In genomic region chr12:99224237-99224636, GRCh38 we compare ENCODE assay signal across 14 cellular contexts.
DNase-seq lines count a peak whose midpoint lies in the region; ATAC-seq and TF ChIP-seq lines count a peak whose summit lies in the region.
"Had no signal": no experiment of that assay in that cellular context is flagged by ENCODE, and none has a peak within 500 bp of the region (broad histone marks: within the 10 kb centered on the region; RNA-seq: fewer than 3 reads in every experiment).

No MANE protein-coding gene starts in this region.

- H3K9me3 Mint-ChIP-seq in endodermal cell (peaks cover 2% of the 10 kb centered on the region), neural crest cell (peaks cover 6% of the 10 kb centered on the region)
- peaks cover 0 to 2% of the 10 kb centered on the region in 2 donors for H3K9me3 Mint-ChIP-seq in activated T-cell treated with anti-CD3 and anti-CD28 coated beads, Interleukin-2, amount 50 U/mL, for 72 hours

- no peak overlapping the region for H3K4me2 ChIP-seq in Karpas-422 (ENCODE audit: low read depth, low read length, poor library complexity, severe bottlenecking)
- H3K4me2 ChIP-seq: BLaER1 had no signal

- H3K27me3 ChIP-seq in Karpas-422 (ENCODE audit: low read length) = no peaks in the 10 kb centered on the region
- H3K27me3 ChIP-seq in endodermal cell (ENCODE audit: control insufficient read depth, insufficient read depth, low read length, poor library complexity, severe bottlenecking) = no peaks in the 10 kb centered on the region
- H3K27me3 ChIP-seq: BLaER1 had no signal

- 0 out of 2 replicates have a peak overlapping the region, but pooled peaks have one; percentile 30 for H2AFZ ChIP-seq in Karpas-422 (ENCODE audit: low read length)

- H3K27ac ChIP-seq in Karpas-422 (ENCODE audit: low read length) = no peak overlapping the region
- no peak overlapping the region for H3K27ac ChIP-seq in endodermal cell (ENCODE audit: low read depth, low read length)
- H3K27ac ChIP-seq: BLaER1, HL-60 had no signal

- DNase-seq in ELF-1 (ENCODE audit: low read depth, low spot score) (peak; percentile 3), Karpas-422 (no peak), endodermal cell (no peak), neural crest cell (ENCODE audit: low read depth, low spot score) (no peak), hypothalamus (lab: John Stamatoyannopoulos, UW) (no peak)
- no peak for DNase-seq in activated T-cell treated with anti-CD3 and anti-CD28 coated beads, Interleukin-2, amount 50 U/mL, for 72 hours
- DNase-seq: 8988T; Calu3; CD8-positive, alpha-beta T cell; DMS79 treated with DMSO at 0.1 percent for 48 hours; EL had no signal

- H3K79me2 ChIP-seq in Karpas-422 (ENCODE audit: low read length) = no peaks in the 10 kb centered on the region

- H3K9me2 ChIP-seq in Karpas-422 (replicated peaks; ENCODE audit: insufficient read depth, low read length) = no peaks in the 10 kb centered on the region

- H3K9ac ChIP-seq in Karpas-422 (ENCODE audit: low read length) (no peak overlapping the region), endodermal cell (ENCODE audit: extremely low read depth, low read length, poor library complexity, severe bottlenecking) (no peak overlapping the region)
- H3K9ac ChIP-seq: BLaER1 had no signal

- H3K9me3 ChIP-seq in Karpas-422 (ENCODE audit: low read length) = no peaks in the 10 kb centered on the region
- no peaks in the 10 kb centered on the region for H3K9me3 ChIP-seq in endodermal cell (ENCODE audit: control insufficient read depth, low read length)
- H3K9me3 ChIP-seq: BLaER1 had no signal

- no peaks in the 10 kb centered on the region for H4K20me1 ChIP-seq in Karpas-422 (ENCODE audit: insufficient read depth, low read depth, low read length)
- H4K20me1 ChIP-seq: BLaER1 had no signal

- TF ChIP-seq CTCF in endodermal cell (conservative IDR thresholded peaks at IDR 0.05) (peak; percentile 14), neural crest cell (conservative IDR thresholded peaks at IDR 0.05) (no peak)

- H3K36me3 Mint-ChIP-seq in endodermal cell (ENCODE audit: low read depth) (no peaks in the 10 kb centered on the region), neural crest cell (ENCODE audit: low read depth) (peaks cover under 1% of the 10 kb centered on the region)
- no peaks in the 10 kb centered on the region for H3K36me3 Mint-ChIP-seq in activated T-cell treated with anti-CD3 and anti-CD28 coated beads, Interleukin-2, amount 50 U/mL, for 72 hours (ENCODE audit: insufficient read depth in 2 of 2)
- H3K36me3 Mint-ChIP-seq: CD8-positive, alpha-beta T cell had no signal

- no peak overlapping the region for H3K4me3 ChIP-seq in Karpas-422 (ENCODE audit: low read length)
- no peak overlapping the region for H3K4me3 ChIP-seq in endodermal cell (ENCODE audit: low read length)
- H3K4me3 ChIP-seq: BLaER1 had no signal

- H3K27me3 Mint-ChIP-seq in endodermal cell (ENCODE audit: insufficient read depth) = no peaks in the 10 kb centered on the region
- H3K27me3 Mint-ChIP-seq in neural crest cell (ENCODE audit: low read depth) = no peaks in the 10 kb centered on the region
- no peaks in the 10 kb centered on the region for H3K27me3 Mint-ChIP-seq in activated T-cell treated with anti-CD3 and anti-CD28 coated beads, Interleukin-2, amount 50 U/mL, for 72 hours (ENCODE audit: low read depth)

- ATAC-seq in activated T-cell treated with anti-CD3 and anti-CD28 coated beads, Interleukin-2, amount 50 U/mL, for 72 hours (replicated peaks in 1 of 2) = no peak
- no peak for ATAC-seq in HG02885 (IDR thresholded peaks at IDR 0.05; ENCODE audit: poor library complexity, unreplicated experiment)
- ATAC-seq: CD8-positive, alpha-beta T cell had no signal

- 85 to 87% methylated on average over 3 to 5 of the region's 5 CpGs for WGBS in endodermal cell (ENCODE audit: insufficient coverage in 1 of 2, insufficient read length in 1 of 2), 2 experiments

- no peaks in the 10 kb centered on the region for H3K36me3 ChIP-seq in Karpas-422 (ENCODE audit: insufficient read depth, low read length)
- H3K36me3 ChIP-seq in endodermal cell (ENCODE audit: control insufficient read depth, insufficient read depth, low read length) = no peaks in the 10 kb centered on the region

- H3K4me1 ChIP-seq in Karpas-422 (ENCODE audit: low read length) (no peaks in the 10 kb centered on the region), endodermal cell (ENCODE audit: control insufficient read depth, insufficient read depth, low read length) (no peaks in the 10 kb centered on the region)
- H3K4me1 ChIP-seq: BLaER1 had no signal

- H3K4me1 Mint-ChIP-seq in endodermal cell (no peaks in the 10 kb centered on the region), neural crest cell (no peaks in the 10 kb centered on the region)
- H3K4me1 Mint-ChIP-seq in activated T-cell treated with anti-CD3 and anti-CD28 coated beads, Interleukin-2, amount 50 U/mL, for 72 hours (ENCODE audit: low read depth) = no peaks in the 10 kb centered on the region

- H3K27ac Mint-ChIP-seq in endodermal cell (no peak overlapping the region), neural crest cell (ENCODE audit: unreplicated experiment) (peak overlapping the region; percentile 76)
- H3K27ac Mint-ChIP-seq in activated T-cell treated with anti-CD3 and anti-CD28 coated beads, Interleukin-2, amount 50 U/mL, for 72 hours = no peak overlapping the region
- H3K27ac Mint-ChIP-seq: CD8-positive, alpha-beta T cell had no signal

- H3K4me3 Mint-ChIP-seq in endodermal cell (no peak overlapping the region), neural crest cell (no peak overlapping the region)
- no peak overlapping the region for H3K4me3 Mint-ChIP-seq in activated T-cell treated with anti-CD3 and anti-CD28 coated beads, Interleukin-2, amount 50 U/mL, for 72 hours
- H3K4me3 Mint-ChIP-seq: CD8-positive, alpha-beta T cell had no signal
